Comparison of ENCODE assay signal across 9 cellular contexts in the genomic region with DNA sequence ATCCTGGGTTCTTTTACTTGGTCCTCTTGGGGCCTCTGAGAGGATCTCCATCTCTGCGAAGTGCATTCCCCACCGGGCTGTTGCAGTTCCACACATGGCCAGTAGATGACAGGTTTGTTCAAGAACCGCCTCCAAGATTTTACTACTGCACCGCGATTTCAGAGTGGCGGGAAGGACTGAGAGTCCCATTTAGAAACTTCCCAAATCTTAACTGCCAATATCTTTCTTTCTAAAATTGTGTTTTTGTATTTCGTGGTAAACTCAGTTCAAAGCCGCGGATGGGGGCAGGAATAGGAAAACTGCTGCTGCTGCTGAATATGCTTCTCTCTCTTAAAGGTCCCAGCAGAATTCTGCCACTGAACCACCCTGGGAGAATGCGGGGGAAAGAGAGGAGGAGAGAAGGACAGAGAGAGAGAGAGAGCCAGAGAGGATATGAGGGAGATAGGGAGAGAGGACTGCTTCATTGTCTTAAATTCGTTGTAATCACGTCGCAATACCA. TPM values are rescaled to one million over a fixed set of nuclear protein-coding genes. Genes with fewer than 3 reads are reported as not detected.
DNase-seq lines count a peak whose midpoint lies in the region; ATAC-seq, FAIRE-seq and TF ChIP-seq lines count a peak whose summit lies in the region.
"Had no signal": no experiment of that assay in that cellular context is flagged by ENCODE, and none has a peak within 500 bp of the region (broad histone marks: within the 10 kb centered on the region; RNA-seq: fewer than 3 reads in every experiment).

No MANE protein-coding gene starts in this region.

- H3F3A ChIP-seq in OCI-LY1 (ENCODE audit: insufficient read depth, low read length) = no peaks in the 10 kb centered on the region

- H3K27me3 ChIP-seq in CD4-positive, alpha-beta T cell (ENCODE audit: control insufficient read depth, insufficient read depth, low read length) = peaks cover 12% of the 10 kb centered on the region
- H3K27me3 ChIP-seq in OCI-LY1 (ENCODE audit: insufficient read depth, low read length) (no peaks in the 10 kb centered on the region), esophagus muscularis mucosa (peaks cover 0 to 65% (median 6%) of the 10 kb centered on the region in 4 donors)

- no peaks in the 10 kb centered on the region for H4K20me1 ChIP-seq in OCI-LY1 (ENCODE audit: insufficient read depth, low read length)

- peak; percentile 54 to 79 (median 72) for DNase-seq in CD4-positive, alpha-beta T cell
- DNase-seq in HK-2 (ENCODE audit: unreplicated experiment) (peak; percentile 59), activated T-cell treated with anti-CD3 and anti-CD28 coated beads for 24 hours (ENCODE audit: low read depth) (peak; percentile 68), esophagus muscularis mucosa (ENCODE audit: extremely low spot score) (no peak), RCC 7860 (ENCODE audit: low spot score) (no peak)
- DNase-seq in naive thymus-derived CD8-positive, alpha-beta T cell = peak; percentile 55 to 87 (median 68)
- peak; percentile 67 for DNase-seq in stimulated activated naive B cell treated with anti-CD40 and anti-IgM and Interleukin-4, amounts not matched to agents 10 μg/mL and 1 μg/mL and 100 μg/mL, for 72 hours

- H3K9me2 ChIP-seq in OCI-LY1 (ENCODE audit: low read depth, low read length) = no peaks in the 10 kb centered on the region

- no peaks in the 10 kb centered on the region for H3K9me3 ChIP-seq in CD4-positive, alpha-beta T cell (ENCODE audit: control insufficient read depth, low read length)
- H3K9me3 ChIP-seq in OCI-LY1 (ENCODE audit: low read length) (no peaks in the 10 kb centered on the region), esophagus muscularis mucosa (no peaks in the 10 kb centered on the region)

- POLR2A ChIA-PET in CD4-positive, alpha-beta T cell (lab: Charles Lee) = no interaction called here
- POLR2A ChIA-PET in naive thymus-derived CD8-positive, alpha-beta T cell (lab: Charles Lee) = no interaction called here

- H3K27ac Mint-ChIP-seq in CD4-positive, alpha-beta T cell = no peak overlapping the region
- H3K27ac Mint-ChIP-seq in naive thymus-derived CD8-positive, alpha-beta T cell = peak overlapping the region in 1 of 10 donors; percentile 71
- no peak overlapping the region for H3K27ac Mint-ChIP-seq in stimulated activated naive B cell treated with anti-CD40 and anti-IgM and Interleukin-4, amounts not matched to agents 10 μg/mL and 1 μg/mL and 100 μg/mL, for 72 hours
- H3K27ac Mint-ChIP-seq: T-helper 1 cell treated with Interleukin-12 subunit alpha and Interleukin-12 subunit beta and Interleukin-4 antibody, amounts not matched to agents 30 μg/mL and 1 μg/mL, for 36 hours had no signal

- TF ChIP-seq CTCF in CD4-positive, alpha-beta T cell (IDR thresholded peaks at IDR 0.05) = peak; percentile 99
- TF ChIP-seq CTCF in OCI-LY1 (IDR thresholded peaks at IDR 0.05; ENCODE audit: low read length) = peak; percentile 97
- TF ChIP-seq CTCF in esophagus muscularis mucosa (IDR thresholded peaks at IDR 0.05) = peak in 2 of 3 experiments; percentile 97 to 99

- no peak overlapping the region for H2AFZ ChIP-seq in OCI-LY1 (ENCODE audit: low read length)

- H3K27me3 Mint-ChIP-seq in CD4-positive, alpha-beta T cell = peaks cover 62% of the 10 kb centered on the region
- peaks cover 35 to 59% (median 39%) of the 10 kb centered on the region in 5 donors for H3K27me3 Mint-ChIP-seq in naive thymus-derived CD8-positive, alpha-beta T cell
- H3K27me3 Mint-ChIP-seq in stimulated activated naive B cell treated with anti-CD40 and anti-IgM and Interleukin-4, amounts not matched to agents 10 μg/mL and 1 μg/mL and 100 μg/mL, for 72 hours = peaks cover 24 to 27% of the 10 kb centered on the region in 2 donors

- H3K4me1 ChIP-seq in OCI-LY1 (ENCODE audit: insufficient read depth, low read length, severe bottlenecking) (peaks cover 4% of the 10 kb centered on the region), esophagus muscularis mucosa (peaks cover 0 to 10% (median 7%) of the 10 kb centered on the region in 4 donors)

- no peak for TF ChIP-seq POLR2A in esophagus muscularis mucosa (IDR thresholded peaks at IDR 0.05; ENCODE audit: low read depth)

- intact Hi-C loops in CD4-positive, alpha-beta T cell (cut with DNase I, micrococcal nuclease) = loop anchor here (1.0 to 5.0 kb wide), 6 partner anchors 207 to 453 kb away; no protein-coding TSS in a partner anchor
- intact Hi-C loops in esophagus muscularis mucosa (cut with DNase I) = loop anchor here (2.0 kb wide), 1 partner anchor 381 kb away; no protein-coding TSS in a partner anchor

- CTCF ChIA-PET in CD4-positive, alpha-beta T cell (lab: Charles Lee) = interaction anchor here (0.7 to 4.7 kb wide), 4 partner anchors 276 to 452 kb away, joined by 4 to 13 read pairs (median 4); no protein-coding TSS in a partner anchor

- peak overlapping the region; percentile 12; the same call in 1 of the 2 replicates for H3K4me2 ChIP-seq in OCI-LY1 (ENCODE audit: low read length)

- no peaks in the 10 kb centered on the region for H3K79me2 ChIP-seq in OCI-LY1 (ENCODE audit: insufficient read depth, low read length)

- H3K4me1 Mint-ChIP-seq in CD4-positive, alpha-beta T cell (ENCODE audit: low read depth) = peaks cover 7% of the 10 kb centered on the region
- H3K4me1 Mint-ChIP-seq in naive thymus-derived CD8-positive, alpha-beta T cell = peaks cover 3 to 18% (median 13%) of the 10 kb centered on the region in 4 donors
- H3K4me1 Mint-ChIP-seq in stimulated activated naive B cell treated with anti-CD40 and anti-IgM and Interleukin-4, amounts not matched to agents 10 μg/mL and 1 μg/mL and 100 μg/mL, for 72 hours = peaks cover 14 to 20% of the 10 kb centered on the region in 2 donors

- H3K4me3 ChIP-seq in OCI-LY1 (ENCODE audit: low read depth, low read length, poor library complexity, severe bottlenecking) (no peak overlapping the region), esophagus muscularis mucosa (peak overlapping the region in 2 of 4 donors; percentile 6 to 29)

- peak; percentile 80 for ATAC-seq in CD4-positive, alpha-beta T cell (ENCODE audit: poor library complexity)
- peak; percentile 69 to 79 for ATAC-seq in naive thymus-derived CD8-positive, alpha-beta T cell
- ATAC-seq in stimulated activated naive B cell treated with anti-CD40 and anti-IgM and Interleukin-4, amounts not matched to agents 10 μg/mL and 1 μg/mL and 100 μg/mL, for 72 hours (replicated peaks) = peak; percentile 67 to 78

- no peak for TF ChIP-seq EP300 in esophagus muscularis mucosa (IDR thresholded peaks at IDR 0.05)

- no peak overlapping the region for H3K27ac ChIP-seq in CD4-positive, alpha-beta T cell (ENCODE audit: low read depth, low read length)
- no peak overlapping the region for H3K27ac ChIP-seq in OCI-LY1 (ENCODE audit: low read depth, low read length, poor library complexity, severe bottlenecking)
- no peak overlapping the region for H3K27ac ChIP-seq in esophagus muscularis mucosa (replicated peaks in 1 of 4)

- H3K36me3 Mint-ChIP-seq in CD4-positive, alpha-beta T cell (ENCODE audit: low read depth) = no peaks in the 10 kb centered on the region
- no peaks in the 10 kb centered on the region for H3K36me3 Mint-ChIP-seq in naive thymus-derived CD8-positive, alpha-beta T cell
- H3K36me3 Mint-ChIP-seq in stimulated activated naive B cell treated with anti-CD40 and anti-IgM and Interleukin-4, amounts not matched to agents 10 μg/mL and 1 μg/mL and 100 μg/mL, for 72 hours = no peaks in the 10 kb centered on the region

- H3K4me3 Mint-ChIP-seq in CD4-positive, alpha-beta T cell = no peak overlapping the region
- peak overlapping the region in 3 of 10 donors; percentile 10 to 18 (median 11) for H3K4me3 Mint-ChIP-seq in naive thymus-derived CD8-positive, alpha-beta T cell
- H3K4me3 Mint-ChIP-seq in stimulated activated naive B cell treated with anti-CD40 and anti-IgM and Interleukin-4, amounts not matched to agents 10 μg/mL and 1 μg/mL and 100 μg/mL, for 72 hours = peak overlapping the region; percentile 37 to 74
- H3K4me3 Mint-ChIP-seq: T-helper 1 cell treated with Interleukin-12 subunit alpha and Interleukin-12 subunit beta and Interleukin-4 antibody, amounts not matched to agents 30 μg/mL and 1 μg/mL, for 36 hours had no signal

- H3K36me3 ChIP-seq in OCI-LY1 (ENCODE audit: insufficient read depth, low read length) = no peaks in the 10 kb centered on the region
- no peaks in the 10 kb centered on the region for H3K36me3 ChIP-seq in esophagus muscularis mucosa

- no peak overlapping the region for H3K9ac ChIP-seq in OCI-LY1 (ENCODE audit: low read length)

- FAIRE-seq in RCC 7860 (lab: Jason Lieb, UNC) = no peak

- H3K9me3 Mint-ChIP-seq in CD4-positive, alpha-beta T cell = no peaks in the 10 kb centered on the region
- H3K9me3 Mint-ChIP-seq in naive thymus-derived CD8-positive, alpha-beta T cell = no peaks in the 10 kb centered on the region
- no peaks in the 10 kb centered on the region for H3K9me3 Mint-ChIP-seq in stimulated activated naive B cell treated with anti-CD40 and anti-IgM and Interleukin-4, amounts not matched to agents 10 μg/mL and 1 μg/mL and 100 μg/mL, for 72 hours
- H3K9me3 Mint-ChIP-seq: T-helper 1 cell treated with Interleukin-12 subunit alpha and Interleukin-12 subunit beta and Interleukin-4 antibody, amounts not matched to agents 30 μg/mL and 1 μg/mL, for 36 hours had no signal

- 7% methylated on average over 13 of the region's 13 CpGs for WGBS in esophagus muscularis mucosa

RNA-seq across cellular contexts. Expression of gene BTNL2, which starts 8.6 kb away (rescaled TPM):
- not detected for total RNA-seq in CD4-positive, alpha-beta T cell
- not detected for total RNA-seq in esophagus muscularis mucosa
- total RNA-seq in naive thymus-derived CD8-positive, alpha-beta T cell = not detected
- not detected for polyA plus RNA-seq in naive thymus-derived CD8-positive, alpha-beta T cell

RNA-seq across cellular contexts. Expression of gene HLA-DRA, which starts 24.1 kb away (rescaled TPM):
- 10 to 100 TPM; 50.3 to 51.0 TPM for total RNA-seq in CD4-positive, alpha-beta T cell
- 100 to 1,000 TPM in 3 of 4 donors, 10 to 100 TPM in 1; 93.9 to 223 (median 113) TPM for total RNA-seq in esophagus muscularis mucosa
- 10 to 100 TPM; 75.0 to 75.7 TPM for total RNA-seq in naive thymus-derived CD8-positive, alpha-beta T cell
- polyA plus RNA-seq in naive thymus-derived CD8-positive, alpha-beta T cell = 10 to 100 TPM in 2 of 3 donors, under 1 TPM in 1; 0.27 to 60.3 (median 13.2) TPM

RNA-seq across cellular contexts. Expression of gene TSBP1, which starts 43.9 kb away (rescaled TPM):
- not detected for total RNA-seq in CD4-positive, alpha-beta T cell
- not detected for total RNA-seq in esophagus muscularis mucosa
- total RNA-seq in naive thymus-derived CD8-positive, alpha-beta T cell = not detected
- polyA plus RNA-seq in naive thymus-derived CD8-positive, alpha-beta T cell = not detected

Comparison
In these comparisons a context has a peak if more than half of its experiments do, and no peak if none do; other contexts are left out.
1. DNase-seq: peak in CD4-positive, alpha-beta T cell (10 of 10), HK-2 (single experiment), activated T-cell treated with anti-CD3 and anti-CD28 coated beads for 24 hours (single experiment), naive thymus-derived CD8-positive, alpha-beta T cell (10 of 10) and stimulated activated naive B cell treated with anti-CD40 and anti-IgM and Interleukin-4, amounts not matched to agents 10 μg/mL and 1 μg/mL and 100 μg/mL, for 72 hours (single experiment); none in esophagus muscularis mucosa (single experiment) and RCC 7860 (single experiment).
2. Peak in every context shown above with its lines, with median percentiles within 50 percentile points of each other: ATAC-seq and CTCF ChIP-seq.